In the genomic region with DNA sequence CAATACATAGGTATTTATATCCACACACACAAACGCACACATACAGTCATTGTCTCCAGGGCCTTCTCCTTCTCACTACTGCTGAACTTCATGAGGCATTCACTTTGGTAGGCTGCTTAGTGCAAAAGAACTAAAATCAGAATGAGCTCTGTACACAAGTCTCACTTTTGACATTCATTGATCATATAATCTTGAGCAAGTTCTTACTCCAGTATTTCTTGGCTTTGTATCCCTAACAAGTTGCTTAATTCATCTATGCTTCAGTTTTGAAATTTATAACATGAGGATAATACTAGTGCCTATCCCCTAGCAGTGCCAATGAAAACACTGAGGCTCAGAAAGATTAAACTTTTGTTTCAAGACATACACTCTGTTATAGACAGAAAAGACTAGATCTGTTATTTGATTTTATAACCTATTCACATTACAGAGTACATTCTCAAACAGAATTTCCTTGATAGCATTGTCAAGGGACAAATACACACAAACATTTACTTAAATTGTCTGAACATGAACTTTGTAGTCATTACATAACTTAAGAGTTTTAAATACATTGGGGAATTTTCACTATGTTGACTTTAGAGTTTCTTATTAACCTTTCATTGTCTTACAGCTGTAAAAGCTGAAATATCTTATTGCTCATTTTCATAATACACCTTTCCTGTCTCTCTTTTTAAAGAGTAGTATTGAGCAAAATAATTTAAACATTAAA, we compare ENCODE assay signal across 1 cellular context.
TF ChIP-seq lines count a peak whose summit lies in the region.

No MANE protein-coding gene starts in this region.

TF ChIP-seq in HepG2, 621 proteins besides CTCF, POLR2A, EP300 and RAD21 (continued from another document and continues in another):
- no peak for TF ChIP-seq ZBTB46 (CRISPR knock-in tag; IDR thresholded peaks at IDR 0.05; ENCODE audit: borderline replicate concordance)
- TF ChIP-seq PAX8 (CRISPR knock-in tag; IDR thresholded peaks at IDR 0.05; ENCODE audit: borderline replicate concordance), result no peak
- TF ChIP-seq, protein P1, sequence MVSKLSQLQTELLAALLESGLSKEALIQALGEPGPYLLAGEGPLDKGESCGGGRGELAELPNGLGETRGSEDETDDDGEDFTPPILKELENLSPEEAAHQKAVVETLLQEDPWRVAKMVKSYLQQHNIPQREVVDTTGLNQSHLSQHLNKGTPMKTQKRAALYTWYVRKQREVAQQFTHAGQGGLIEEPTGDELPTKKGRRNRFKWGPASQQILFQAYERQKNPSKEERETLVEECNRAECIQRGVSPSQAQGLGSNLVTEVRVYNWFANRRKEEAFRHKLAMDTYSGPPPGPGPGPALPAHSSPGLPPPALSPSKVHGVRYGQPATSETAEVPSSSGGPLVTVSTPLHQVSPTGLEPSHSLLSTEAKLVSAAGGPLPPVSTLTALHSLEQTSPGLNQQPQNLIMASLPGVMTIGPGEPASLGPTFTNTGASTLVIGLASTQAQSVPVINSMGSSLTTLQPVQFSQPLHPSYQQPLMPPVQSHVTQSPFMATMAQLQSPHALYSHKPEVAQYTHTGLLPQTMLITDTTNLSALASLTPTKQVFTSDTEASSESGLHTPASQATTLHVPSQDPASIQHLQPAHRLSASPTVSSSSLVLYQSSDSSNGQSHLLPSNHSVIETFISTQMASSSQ (IDR thresholded peaks at IDR 0.05; ENCODE audit: low read depth), result peak; percentile 89
- TF ChIP-seq, protein P1 (CRISPR knock-in tag; IDR thresholded peaks at IDR 0.05; ENCODE audit: borderline replicate concordance), result peak; percentile 47; the same call in 1 of the 2 replicates
- no peak for TF ChIP-seq HIVEP1 (CRISPR knock-in tag; IDR thresholded peaks at IDR 0.05)
- TF ChIP-seq PPARG (CRISPR knock-in tag; conservative IDR thresholded peaks at IDR 0.05), result peak; percentile 68
- TF ChIP-seq ZNF749 (CRISPR knock-in tag; IDR thresholded peaks at IDR 0.05; ENCODE audit: borderline replicate concordance), result no peak
- no peak for TF ChIP-seq HOXA3 (CRISPR knock-in tag; IDR thresholded peaks at IDR 0.05)
- 0 out of 2 replicates have a peak, but pooled peaks have one; percentile 68 for TF ChIP-seq ZFP1 (CRISPR knock-in tag; IDR thresholded peaks at IDR 0.05)
- no peak for TF ChIP-seq ZKSCAN1 (IDR thresholded peaks at IDR 0.05; ENCODE audit: low read length)
- TF ChIP-seq ZNF367 (CRISPR knock-in tag; IDR thresholded peaks at IDR 0.05; ENCODE audit: borderline replicate concordance), result no peak
- no peak for TF ChIP-seq CREB1 (IDR thresholded peaks at IDR 0.05)
- TF ChIP-seq CREB1 (CRISPR knock-in tag; IDR thresholded peaks at IDR 0.05), result peak; percentile 50; the same call in 1 of the 2 replicates
- TF ChIP-seq ZNF496 (CRISPR knock-in tag; IDR thresholded peaks at IDR 0.05; ENCODE audit: insufficient replicate concordance), result no peak
- no peak for TF ChIP-seq RFX5 (IDR thresholded peaks at IDR 0.05; ENCODE audit: low read depth, low read length)
- no peak for TF ChIP-seq ZBTB20 (CRISPR knock-in tag; IDR thresholded peaks at IDR 0.05; ENCODE audit: borderline replicate concordance, low read depth)
- no peak for TF ChIP-seq ZNF619 (CRISPR knock-in tag; IDR thresholded peaks at IDR 0.05)
- TF ChIP-seq NCOR1 (IDR thresholded peaks at IDR 0.05; ENCODE audit: borderline replicate concordance, low read length), result 0 out of 2 replicates have a peak, but pooled peaks have one; percentile 50
- peak; percentile 90 for TF ChIP-seq RARA (CRISPR knock-in tag; IDR thresholded peaks at IDR 0.05)
- TF ChIP-seq FOXK2 (IDR thresholded peaks at IDR 0.05), result no peak
- no peak for TF ChIP-seq REPIN1 (CRISPR knock-in tag; IDR thresholded peaks at IDR 0.05; ENCODE audit: borderline replicate concordance, low read depth)
- no peak; the same call in 1 of the 2 replicates for TF ChIP-seq ZNF816 (CRISPR knock-in tag; IDR thresholded peaks at IDR 0.05; ENCODE audit: borderline replicate concordance)
- no peak for TF ChIP-seq ZSCAN12 (CRISPR knock-in tag; IDR thresholded peaks at IDR 0.05)
- TF ChIP-seq, protein P2, sequence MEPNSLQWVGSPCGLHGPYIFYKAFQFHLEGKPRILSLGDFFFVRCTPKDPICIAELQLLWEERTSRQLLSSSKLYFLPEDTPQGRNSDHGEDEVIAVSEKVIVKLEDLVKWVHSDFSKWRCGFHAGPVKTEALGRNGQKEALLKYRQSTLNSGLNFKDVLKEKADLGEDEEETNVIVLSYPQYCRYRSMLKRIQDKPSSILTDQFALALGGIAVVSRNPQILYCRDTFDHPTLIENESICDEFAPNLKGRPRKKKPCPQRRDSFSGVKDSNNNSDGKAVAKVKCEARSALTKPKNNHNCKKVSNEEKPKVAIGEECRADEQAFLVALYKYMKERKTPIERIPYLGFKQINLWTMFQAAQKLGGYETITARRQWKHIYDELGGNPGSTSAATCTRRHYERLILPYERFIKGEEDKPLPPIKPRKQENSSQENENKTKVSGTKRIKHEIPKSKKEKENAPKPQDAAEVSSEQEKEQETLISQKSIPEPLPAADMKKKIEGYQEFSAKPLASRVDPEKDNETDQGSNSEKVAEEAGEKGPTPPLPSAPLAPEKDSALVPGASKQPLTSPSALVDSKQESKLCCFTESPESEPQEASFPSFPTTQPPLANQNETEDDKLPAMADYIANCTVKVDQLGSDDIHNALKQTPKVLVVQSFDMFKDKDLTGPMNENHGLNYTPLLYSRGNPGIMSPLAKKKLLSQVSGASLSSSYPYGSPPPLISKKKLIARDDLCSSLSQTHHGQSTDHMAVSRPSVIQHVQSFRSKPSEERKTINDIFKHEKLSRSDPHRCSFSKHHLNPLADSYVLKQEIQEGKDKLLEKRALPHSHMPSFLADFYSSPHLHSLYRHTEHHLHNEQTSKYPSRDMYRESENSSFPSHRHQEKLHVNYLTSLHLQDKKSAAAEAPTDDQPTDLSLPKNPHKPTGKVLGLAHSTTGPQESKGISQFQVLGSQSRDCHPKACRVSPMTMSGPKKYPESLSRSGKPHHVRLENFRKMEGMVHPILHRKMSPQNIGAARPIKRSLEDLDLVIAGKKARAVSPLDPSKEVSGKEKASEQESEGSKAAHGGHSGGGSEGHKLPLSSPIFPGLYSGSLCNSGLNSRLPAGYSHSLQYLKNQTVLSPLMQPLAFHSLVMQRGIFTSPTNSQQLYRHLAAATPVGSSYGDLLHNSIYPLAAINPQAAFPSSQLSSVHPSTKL (CRISPR knock-in tag; IDR thresholded peaks at IDR 0.05), result peak; percentile 97
- peak; percentile 98 for TF ChIP-seq SOX5 (CRISPR knock-in tag; IDR thresholded peaks at IDR 0.05; ENCODE audit: borderline replicate concordance)
- TF ChIP-seq, protein P3, sequence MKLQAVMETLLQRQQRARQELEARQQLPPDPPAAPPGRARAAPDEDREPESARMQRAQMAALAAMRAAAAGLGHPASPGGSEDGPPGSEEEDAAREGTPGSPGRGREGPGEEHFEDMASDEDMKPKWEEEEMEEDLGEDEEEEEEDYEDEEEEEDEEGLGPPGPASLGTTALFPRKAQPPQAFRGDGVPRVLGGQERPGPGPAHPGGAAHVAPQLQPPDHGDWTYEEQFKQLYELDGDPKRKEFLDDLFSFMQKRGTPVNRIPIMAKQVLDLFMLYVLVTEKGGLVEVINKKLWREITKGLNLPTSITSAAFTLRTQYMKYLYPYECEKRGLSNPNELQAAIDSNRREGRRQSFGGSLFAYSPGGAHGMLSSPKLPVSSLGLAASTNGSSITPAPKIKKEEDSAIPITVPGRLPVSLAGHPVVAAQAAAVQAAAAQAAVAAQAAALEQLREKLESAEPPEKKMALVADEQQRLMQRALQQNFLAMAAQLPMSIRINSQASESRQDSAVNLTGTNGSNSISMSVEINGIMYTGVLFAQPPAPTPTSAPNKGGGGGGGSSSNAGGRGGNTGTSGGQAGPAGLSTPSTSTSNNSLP (IDR thresholded peaks at IDR 0.05; ENCODE audit: low read depth, low read length), result peak; percentile 31; the same call in 1 of the 2 replicates
- TF ChIP-seq ZNF616 (CRISPR knock-in tag; IDR thresholded peaks at IDR 0.05; ENCODE audit: low read depth), result no peak
- peak; percentile 87 for TF ChIP-seq TBL1XR1 (IDR thresholded peaks at IDR 0.05; ENCODE audit: borderline replicate concordance, low read length, partially characterized antibody)
- TF ChIP-seq, protein P4, sequence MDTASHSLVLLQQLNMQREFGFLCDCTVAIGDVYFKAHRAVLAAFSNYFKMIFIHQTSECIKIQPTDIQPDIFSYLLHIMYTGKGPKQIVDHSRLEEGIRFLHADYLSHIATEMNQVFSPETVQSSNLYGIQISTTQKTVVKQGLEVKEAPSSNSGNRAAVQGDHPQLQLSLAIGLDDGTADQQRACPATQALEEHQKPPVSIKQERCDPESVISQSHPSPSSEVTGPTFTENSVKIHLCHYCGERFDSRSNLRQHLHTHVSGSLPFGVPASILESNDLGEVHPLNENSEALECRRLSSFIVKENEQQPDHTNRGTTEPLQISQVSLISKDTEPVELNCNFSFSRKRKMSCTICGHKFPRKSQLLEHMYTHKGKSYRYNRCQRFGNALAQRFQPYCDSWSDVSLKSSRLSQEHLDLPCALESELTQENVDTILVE (CRISPR knock-in tag; IDR thresholded peaks at IDR 0.05), result peak; percentile 59; the same call in 1 of the 2 replicates
- peak; percentile 46; the same call in 1 of the 2 replicates for TF ChIP-seq TBX3 (IDR thresholded peaks at IDR 0.05; ENCODE audit: borderline replicate concordance)
- TF ChIP-seq, protein P5, sequence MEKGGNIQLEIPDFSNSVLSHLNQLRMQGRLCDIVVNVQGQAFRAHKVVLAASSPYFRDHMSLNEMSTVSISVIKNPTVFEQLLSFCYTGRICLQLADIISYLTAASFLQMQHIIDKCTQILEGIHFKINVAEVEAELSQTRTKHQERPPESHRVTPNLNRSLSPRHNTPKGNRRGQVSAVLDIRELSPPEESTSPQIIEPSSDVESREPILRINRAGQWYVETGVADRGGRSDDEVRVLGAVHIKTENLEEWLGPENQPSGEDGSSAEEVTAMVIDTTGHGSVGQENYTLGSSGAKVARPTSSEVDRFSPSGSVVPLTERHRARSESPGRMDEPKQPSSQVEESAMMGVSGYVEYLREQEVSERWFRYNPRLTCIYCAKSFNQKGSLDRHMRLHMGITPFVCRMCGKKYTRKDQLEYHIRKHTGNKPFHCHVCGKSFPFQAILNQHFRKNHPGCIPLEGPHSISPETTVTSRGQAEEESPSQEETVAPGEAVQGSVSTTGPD (CRISPR knock-in tag; IDR thresholded peaks at IDR 0.05), result no peak
- no peak for TF ChIP-seq ZNF780A (CRISPR knock-in tag; IDR thresholded peaks at IDR 0.05)
- TF ChIP-seq, protein P6, sequence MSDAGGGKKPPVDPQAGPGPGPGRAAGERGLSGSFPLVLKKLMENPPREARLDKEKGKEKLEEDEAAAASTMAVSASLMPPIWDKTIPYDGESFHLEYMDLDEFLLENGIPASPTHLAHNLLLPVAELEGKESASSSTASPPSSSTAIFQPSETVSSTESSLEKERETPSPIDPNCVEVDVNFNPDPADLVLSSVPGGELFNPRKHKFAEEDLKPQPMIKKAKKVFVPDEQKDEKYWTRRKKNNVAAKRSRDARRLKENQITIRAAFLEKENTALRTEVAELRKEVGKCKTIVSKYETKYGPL (CRISPR knock-in tag; IDR thresholded peaks at IDR 0.05), result peak; percentile 53; the same call in 1 of the 2 replicates
- peak; percentile 71 for TF ChIP-seq HNF4A (CRISPR knock-in tag; IDR thresholded peaks at IDR 0.05)
- no peak for TF ChIP-seq DNMT1 (CRISPR knock-in tag; IDR thresholded peaks at IDR 0.05)
- TF ChIP-seq MED13 (CRISPR knock-in tag; IDR thresholded peaks at IDR 0.05), result no peak
- no peak for TF ChIP-seq ZSCAN21 (CRISPR knock-in tag; IDR thresholded peaks at IDR 0.05; ENCODE audit: borderline replicate concordance)
- TF ChIP-seq, protein P7, sequence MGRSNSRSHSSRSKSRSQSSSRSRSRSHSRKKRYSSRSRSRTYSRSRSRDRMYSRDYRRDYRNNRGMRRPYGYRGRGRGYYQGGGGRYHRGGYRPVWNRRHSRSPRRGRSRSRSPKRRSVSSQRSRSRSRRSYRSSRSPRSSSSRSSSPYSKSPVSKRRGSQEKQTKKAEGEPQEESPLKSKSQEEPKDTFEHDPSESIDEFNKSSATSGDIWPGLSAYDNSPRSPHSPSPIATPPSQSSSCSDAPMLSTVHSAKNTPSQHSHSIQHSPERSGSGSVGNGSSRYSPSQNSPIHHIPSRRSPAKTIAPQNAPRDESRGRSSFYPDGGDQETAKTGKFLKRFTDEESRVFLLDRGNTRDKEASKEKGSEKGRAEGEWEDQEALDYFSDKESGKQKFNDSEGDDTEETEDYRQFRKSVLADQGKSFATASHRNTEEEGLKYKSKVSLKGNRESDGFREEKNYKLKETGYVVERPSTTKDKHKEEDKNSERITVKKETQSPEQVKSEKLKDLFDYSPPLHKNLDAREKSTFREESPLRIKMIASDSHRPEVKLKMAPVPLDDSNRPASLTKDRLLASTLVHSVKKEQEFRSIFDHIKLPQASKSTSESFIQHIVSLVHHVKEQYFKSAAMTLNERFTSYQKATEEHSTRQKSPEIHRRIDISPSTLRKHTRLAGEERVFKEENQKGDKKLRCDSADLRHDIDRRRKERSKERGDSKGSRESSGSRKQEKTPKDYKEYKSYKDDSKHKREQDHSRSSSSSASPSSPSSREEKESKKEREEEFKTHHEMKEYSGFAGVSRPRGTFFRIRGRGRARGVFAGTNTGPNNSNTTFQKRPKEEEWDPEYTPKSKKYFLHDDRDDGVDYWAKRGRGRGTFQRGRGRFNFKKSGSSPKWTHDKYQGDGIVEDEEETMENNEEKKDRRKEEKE (IDR thresholded peaks at IDR 0.05), result no peak
- TF ChIP-seq SOX6 (IDR thresholded peaks at IDR 0.05), result no peak
- peak; percentile 89 for TF ChIP-seq SOX6 (CRISPR knock-in tag; IDR thresholded peaks at IDR 0.05)
